Comparison of ENCODE assay signal across 18 cellular contexts in genomic region chr17:3977387-3977786, GRCh38. TPM values are rescaled to one million over a fixed set of nuclear protein-coding genes. Genes with fewer than 3 reads are reported as not detected.
DNase-seq lines count a peak whose midpoint lies in the region; ATAC-seq and TF ChIP-seq lines count a peak whose summit lies in the region.
"Had no signal": no experiment of that assay in that cellular context is flagged by ENCODE, and none has a peak within 500 bp of the region (broad histone marks: within the 10 kb centered on the region; RNA-seq: fewer than 3 reads in every experiment).

No MANE protein-coding gene starts in this region.

- H3K4me1 ChIP-seq in Karpas-422 (ENCODE audit: low read length), result peaks cover 22% of the 10 kb centered on the region

- H3K27ac ChIP-seq in Karpas-422 (ENCODE audit: low read length), result no peak overlapping the region
- H3K27ac ChIP-seq in layer of hippocampus (ENCODE audit: low read depth, low read length), result peak overlapping the region; percentile 6
- H3K27ac ChIP-seq: brain microvascular endothelial cell had no signal

- no peak overlapping the region for H3K4me3 ChIP-seq in Karpas-422 (ENCODE audit: low read length)
- H3K4me3 ChIP-seq: sigmoid colon had no signal

- H3K27me3 Mint-ChIP-seq in chondrocyte (ENCODE audit: low read depth), result no peaks in the 10 kb centered on the region
- H3K27me3 Mint-ChIP-seq in activated CD8-positive, alpha-beta memory T cell treated with anti-CD3 and anti-CD28 coated beads, Interleukin-2, amount 10 ng/mL, durations not matched to agents 7 days and 5 days, result no peaks in the 10 kb centered on the region
- H3K27me3 Mint-ChIP-seq: activated naive CD8-positive, alpha-beta T cell had no signal

- peaks cover 15% of the 10 kb centered on the region for H3K9me3 Mint-ChIP-seq in chondrocyte (ENCODE audit: low read depth)
- H3K9me3 Mint-ChIP-seq in activated CD8-positive, alpha-beta memory T cell treated with anti-CD3 and anti-CD28 coated beads, Interleukin-2, amount 10 ng/mL, durations not matched to agents 7 days and 5 days (ENCODE audit: low read depth), result peaks cover 7% of the 10 kb centered on the region

- no peaks in the 10 kb centered on the region; the same call in 1 of the 2 replicates for H3K36me3 ChIP-seq in Karpas-422 (ENCODE audit: insufficient read depth, low read length)
- H3K36me3 ChIP-seq: brain microvascular endothelial cell, sigmoid colon had no signal

- DNase-seq in Karpas-422, result peak; percentile 71
- DNase-seq in chondrocyte (ENCODE audit: low spot score), result peak; percentile 41
- DNase-seq in sciatic nerve (ENCODE audit: low spot score), result no peak
- DNase-seq in midbrain (lab: John Stamatoyannopoulos, UW), result no peak
- DNase-seq in activated CD8-positive, alpha-beta memory T cell treated with anti-CD3 and anti-CD28 coated beads, Interleukin-2, amount 10 ng/mL, durations not matched to agents 7 days and 5 days, result no peak
- DNase-seq: activated CD4-positive, alpha-beta T cell treated with anti-CD3 and anti-CD28 coated beads, Interleukin-2, amount 50 U/mL, for 48 hours; activated T-cell treated with anti-CD3 and anti-CD28 coated beads, Interleukin-2, amount 50 U/mL, for 4 hours; AML-193; brain microvascular endothelial cell; effector CD8-positive, alpha-beta T cell; GF-D8; mammary epithelial cell; NCI-H187; sigmoid colon had no signal

- peaks cover 9% of the 10 kb centered on the region for H3K4me1 Mint-ChIP-seq in chondrocyte (ENCODE audit: low read depth)
- H3K4me1 Mint-ChIP-seq in activated CD8-positive, alpha-beta memory T cell treated with anti-CD3 and anti-CD28 coated beads, Interleukin-2, amount 10 ng/mL, durations not matched to agents 7 days and 5 days, result peaks cover 11% of the 10 kb centered on the region
- H3K4me1 Mint-ChIP-seq: neural crest cell had no signal

- no peak overlapping the region for H3K9ac ChIP-seq in Karpas-422 (ENCODE audit: low read length)

- no peak overlapping the region for H3K27ac Mint-ChIP-seq in chondrocyte (ENCODE audit: unreplicated experiment)
- H3K27ac Mint-ChIP-seq in activated CD8-positive, alpha-beta memory T cell treated with anti-CD3 and anti-CD28 coated beads, Interleukin-2, amount 10 ng/mL, durations not matched to agents 7 days and 5 days, result no peak overlapping the region
- H3K27ac Mint-ChIP-seq: activated naive CD8-positive, alpha-beta T cell had no signal

- intact Hi-C loops in sciatic nerve (cut with DNase I), result no loop called here

- H3K9me2 ChIP-seq in Karpas-422 (replicated peaks; ENCODE audit: insufficient read depth, low read length), result no peaks in the 10 kb centered on the region

- CTCF ChIA-PET in activated CD8-positive, alpha-beta memory T cell treated with anti-CD3 and anti-CD28 coated beads, Interleukin-2, amount 10 ng/mL, durations not matched to agents 7 days and 5 days (lab: Charles Lee), result interaction anchor here (2.1 kb wide), 1 partner anchor 27 kb away, joined by 4 read pairs; no protein-coding TSS in a partner anchor

- H3K4me3 Mint-ChIP-seq in chondrocyte (ENCODE audit: unreplicated experiment), result no peak overlapping the region
- no peak overlapping the region for H3K4me3 Mint-ChIP-seq in activated CD8-positive, alpha-beta memory T cell treated with anti-CD3 and anti-CD28 coated beads, Interleukin-2, amount 10 ng/mL, durations not matched to agents 7 days and 5 days
- H3K4me3 Mint-ChIP-seq: activated naive CD8-positive, alpha-beta T cell; activated T-cell treated with anti-CD3 and anti-CD28 coated beads, Interleukin-2, amount 50 U/mL, for 4 hours; neural crest cell had no signal

- H3K27me3 ChIP-seq in Karpas-422 (ENCODE audit: low read length), result 0 out of 2 replicates have a peak, but pooled peaks cover 2% of the 10 kb centered on the region
- no peaks in the 10 kb centered on the region for H3K27me3 ChIP-seq in layer of hippocampus (ENCODE audit: control insufficient read depth, insufficient read depth, low read length)
- H3K27me3 ChIP-seq: brain microvascular endothelial cell, sigmoid colon had no signal

- no peak overlapping the region for H3K4me2 ChIP-seq in Karpas-422 (ENCODE audit: low read depth, low read length, poor library complexity, severe bottlenecking)

- H3K79me2 ChIP-seq in Karpas-422 (ENCODE audit: low read length), result no peaks in the 10 kb centered on the region

- TF ChIP-seq CTCF in chondrocyte (IDR thresholded peaks at IDR 0.05), result no peak

- no peaks in the 10 kb centered on the region for H4K20me1 ChIP-seq in Karpas-422 (ENCODE audit: insufficient read depth, low read depth, low read length)

- peaks cover 7% of the 10 kb centered on the region for H3K36me3 Mint-ChIP-seq in chondrocyte (ENCODE audit: low read depth)
- H3K36me3 Mint-ChIP-seq in activated CD8-positive, alpha-beta memory T cell treated with anti-CD3 and anti-CD28 coated beads, Interleukin-2, amount 10 ng/mL, durations not matched to agents 7 days and 5 days, result peaks cover 5% of the 10 kb centered on the region
- H3K36me3 Mint-ChIP-seq: activated naive CD8-positive, alpha-beta T cell had no signal

- H2AFZ ChIP-seq in Karpas-422 (ENCODE audit: low read length), result no peak overlapping the region

- ATAC-seq in sciatic nerve, result peak; percentile 38
- ATAC-seq in activated CD8-positive, alpha-beta memory T cell treated with anti-CD3 and anti-CD28 coated beads, Interleukin-2, amount 10 ng/mL, durations not matched to agents 7 days and 5 days, result no peak
- ATAC-seq in HG03342 (IDR thresholded peaks at IDR 0.05; ENCODE audit: unreplicated experiment), result no peak
- ATAC-seq: activated T-cell treated with anti-CD3 and anti-CD28 coated beads, Interleukin-2, amount 50 U/mL, for 4 hours had no signal

- peaks cover 5% of the 10 kb centered on the region; the same call in 1 of the 2 replicates for H3K9me3 ChIP-seq in Karpas-422 (ENCODE audit: low read length)

RNA-seq across cellular contexts. Expression of gene ATP2A3, which starts 13.2 kb away (rescaled TPM):
- 101 and 204 TPM in 2 replicates for total RNA-seq in Karpas-422 (2014; rRNA removed; shearing (Covaris generic); ENCODE audit: low replicate concordance)
- total RNA-seq in chondrocyte (0.53 to 1.7 TPM (median 1.5 TPM) in 3 replicates), sciatic nerve (13.8 TPM)
- total RNA-seq in activated CD8-positive, alpha-beta memory T cell treated with anti-CD3 and anti-CD28 coated beads, Interleukin-2, amount 10 ng/mL, durations not matched to agents 7 days and 5 days, result 100 to 1,000 TPM; 264 to 377 TPM

Comparison
In these comparisons a context has a peak if more than half of its experiments do, and no peak if none do; other contexts are left out.
1. DNase-seq: peak in Karpas-422 (single experiment) and chondrocyte (single experiment); none in sciatic nerve (single experiment), midbrain (single experiment) and activated CD8-positive, alpha-beta memory T cell treated with anti-CD3 and anti-CD28 coated beads, Interleukin-2, amount 10 ng/mL, durations not matched to agents 7 days and 5 days (single experiment).